1 cellular context compared by ENCODE assay signal in the genomic region with DNA sequence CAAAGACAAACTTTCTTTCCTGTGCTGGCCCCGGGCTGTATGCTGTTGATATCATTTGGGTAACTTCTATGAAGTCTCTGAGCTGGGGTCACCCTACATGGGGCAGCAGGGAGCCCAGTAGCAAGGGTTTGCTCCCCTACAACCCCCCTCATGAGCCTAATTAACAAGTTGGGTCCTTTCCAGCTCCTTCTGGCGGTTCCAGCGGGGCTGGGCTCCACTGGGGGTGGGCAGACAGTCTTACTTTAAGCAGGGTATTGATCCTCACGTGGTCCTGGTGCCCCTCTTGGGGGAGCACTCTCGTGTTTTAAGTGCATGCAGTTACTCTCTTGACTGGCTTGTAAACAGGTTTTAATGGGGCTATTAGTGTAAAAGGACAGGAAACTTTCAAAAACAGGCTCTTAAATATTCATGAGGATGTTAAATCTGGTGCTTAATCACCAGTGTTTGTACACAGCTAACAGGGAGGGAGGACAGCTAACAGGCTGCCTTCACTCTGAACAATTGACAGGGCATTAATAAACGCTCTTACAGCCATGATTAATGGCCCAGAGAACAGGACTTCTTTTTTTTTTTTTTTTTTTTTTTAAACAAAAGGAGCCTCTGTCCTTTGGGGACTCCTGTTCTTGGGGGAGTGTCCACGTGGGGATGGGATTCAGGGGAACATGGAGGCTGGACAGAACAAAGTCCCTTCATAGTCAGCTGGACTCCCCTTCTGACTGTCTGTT.
TF ChIP-seq lines count a peak whose summit lies in the region.

No MANE protein-coding gene starts in this region.

TF ChIP-seq in GM23338, 12 proteins besides CTCF, POLR2A, EP300 and RAD21 (continued from another document):
- TF ChIP-seq, protein P1, sequence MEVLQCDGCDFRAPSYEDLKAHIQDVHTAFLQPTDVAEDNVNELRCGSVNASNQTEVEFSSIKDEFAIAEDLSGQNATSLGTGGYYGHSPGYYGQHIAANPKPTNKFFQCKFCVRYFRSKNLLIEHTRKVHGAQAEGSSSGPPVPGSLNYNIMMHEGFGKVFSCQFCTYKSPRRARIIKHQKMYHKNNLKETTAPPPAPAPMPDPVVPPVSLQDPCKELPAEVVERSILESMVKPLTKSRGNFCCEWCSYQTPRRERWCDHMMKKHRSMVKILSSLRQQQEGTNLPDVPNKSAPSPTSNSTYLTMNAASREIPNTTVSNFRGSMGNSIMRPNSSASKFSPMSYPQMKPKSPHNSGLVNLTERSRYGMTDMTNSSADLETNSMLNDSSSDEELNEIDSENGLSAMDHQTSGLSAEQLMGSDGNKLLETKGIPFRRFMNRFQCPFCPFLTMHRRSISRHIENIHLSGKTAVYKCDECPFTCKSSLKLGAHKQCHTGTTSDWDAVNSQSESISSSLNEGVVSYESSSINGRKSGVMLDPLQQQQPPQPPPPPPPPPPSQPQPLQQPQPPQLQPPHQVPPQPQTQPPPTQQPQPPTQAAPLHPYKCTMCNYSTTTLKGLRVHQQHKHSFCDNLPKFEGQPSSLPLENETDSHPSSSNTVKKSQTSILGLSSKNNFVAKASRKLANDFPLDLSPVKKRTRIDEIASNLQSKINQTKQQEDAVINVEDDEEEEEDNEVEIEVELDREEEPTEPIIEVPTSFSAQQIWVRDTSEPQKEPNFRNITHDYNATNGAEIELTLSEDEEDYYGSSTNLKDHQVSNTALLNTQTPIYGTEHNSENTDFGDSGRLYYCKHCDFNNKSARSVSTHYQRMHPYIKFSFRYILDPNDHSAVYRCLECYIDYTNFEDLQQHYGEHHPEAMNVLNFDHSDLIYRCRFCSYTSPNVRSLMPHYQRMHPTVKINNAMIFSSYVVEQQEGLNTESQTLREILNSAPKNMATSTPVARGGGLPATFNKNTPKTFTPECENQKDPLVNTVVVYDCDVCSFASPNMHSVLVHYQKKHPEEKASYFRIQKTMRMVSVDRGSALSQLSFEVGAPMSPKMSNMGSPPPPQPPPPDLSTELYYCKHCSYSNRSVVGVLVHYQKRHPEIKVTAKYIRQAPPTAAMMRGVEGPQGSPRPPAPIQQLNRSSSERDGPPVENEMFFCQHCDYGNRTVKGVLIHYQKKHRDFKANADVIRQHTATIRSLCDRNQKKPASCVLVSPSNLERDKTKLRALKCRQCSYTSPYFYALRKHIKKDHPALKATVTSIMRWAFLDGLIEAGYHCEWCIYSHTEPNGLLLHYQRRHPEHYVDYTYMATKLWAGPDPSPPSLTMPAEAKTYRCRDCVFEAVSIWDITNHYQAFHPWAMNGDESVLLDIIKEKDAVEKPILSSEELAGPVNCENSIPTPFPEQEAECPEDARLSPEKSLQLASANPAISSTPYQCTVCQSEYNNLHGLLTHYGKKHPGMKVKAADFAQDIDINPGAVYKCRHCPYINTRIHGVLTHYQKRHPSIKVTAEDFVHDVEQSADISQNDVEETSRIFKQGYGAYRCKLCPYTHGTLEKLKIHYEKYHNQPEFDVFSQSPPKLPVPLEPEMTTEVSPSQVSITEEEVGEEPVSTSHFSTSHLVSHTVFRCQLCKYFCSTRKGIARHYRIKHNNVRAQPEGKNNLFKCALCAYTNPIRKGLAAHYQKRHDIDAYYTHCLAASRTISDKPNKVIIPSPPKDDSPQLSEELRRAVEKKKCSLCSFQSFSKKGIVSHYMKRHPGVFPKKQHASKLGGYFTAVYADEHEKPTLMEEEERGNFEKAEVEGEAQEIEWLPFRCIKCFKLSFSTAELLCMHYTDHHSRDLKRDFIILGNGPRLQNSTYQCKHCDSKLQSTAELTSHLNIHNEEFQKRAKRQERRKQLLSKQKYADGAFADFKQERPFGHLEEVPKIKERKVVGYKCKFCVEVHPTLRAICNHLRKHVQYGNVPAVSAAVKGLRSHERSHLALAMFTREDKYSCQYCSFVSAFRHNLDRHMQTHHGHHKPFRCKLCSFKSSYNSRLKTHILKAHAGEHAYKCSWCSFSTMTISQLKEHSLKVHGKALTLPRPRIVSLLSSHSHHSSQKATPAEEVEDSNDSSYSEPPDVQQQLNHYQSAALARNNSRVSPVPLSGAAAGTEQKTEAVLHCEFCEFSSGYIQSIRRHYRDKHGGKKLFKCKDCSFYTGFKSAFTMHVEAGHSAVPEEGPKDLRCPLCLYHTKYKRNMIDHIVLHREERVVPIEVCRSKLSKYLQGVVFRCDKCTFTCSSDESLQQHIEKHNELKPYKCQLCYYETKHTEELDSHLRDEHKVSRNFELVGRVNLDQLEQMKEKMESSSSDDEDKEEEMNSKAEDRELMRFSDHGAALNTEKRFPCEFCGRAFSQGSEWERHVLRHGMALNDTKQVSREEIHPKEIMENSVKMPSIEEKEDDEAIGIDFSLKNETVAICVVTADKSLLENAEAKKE (CRISPR knock-in tag; IDR thresholded peaks at IDR 0.05) = no peak
- TF ChIP-seq EZH2phosphoT487 (IDR thresholded peaks at IDR 0.05; ENCODE audit: unreplicated experiment) (no peak), NANOG (IDR thresholded peaks at IDR 0.05; ENCODE audit: borderline replicate concordance) (no peak), CREB1 (CRISPR knock-in tag; IDR thresholded peaks at IDR 0.05; ENCODE audit: low read depth) (no peak)
